Comparison of ENCODE assay signal across 12 cellular contexts in genomic region chr14:71206766-71207371, GRCh38.
A peak's percentile ranks its signal among the peaks of the same experiment; 100 is the strongest.
DNase-seq lines count a peak whose midpoint lies in the region; ATAC-seq and TF ChIP-seq lines count a peak whose summit lies in the region.
"Had no signal": no experiment of that assay in that cellular context is flagged by ENCODE, and none has a peak within 500 bp of the region (broad histone marks: within the 10 kb centered on the region; RNA-seq: fewer than 3 reads in every experiment).

No MANE protein-coding gene starts in this region.

- intact Hi-C loops in natural killer cell (cut with micrococcal nuclease) = no loop called here

- ATAC-seq in natural killer cell treated with Interleukin-12 subunit alpha and Interleukin-12 subunit beta and Interleukin-15 and Interleukin-18, amount 100 ng/mL, for 72 hours = peak in 1 of 2 donors; percentile 27
- ATAC-seq in natural killer cell (no peak), GM19395 (IDR thresholded peaks at IDR 0.05; ENCODE audit: unreplicated experiment) (no peak)
- no peak for ATAC-seq in activated CD4-positive, CD25-positive, alpha-beta regulatory T cell treated with anti-CD3 and anti-CD28 coated beads, Interleukin-2, amount 50 U/mL, for 24 hours

- DNase-seq in natural killer cell treated with Interleukin-12 subunit alpha and Interleukin-12 subunit beta and Interleukin-15 and Interleukin-18, amount 100 ng/mL, for 72 hours (ENCODE audit: low spot score) = peak; percentile 18
- DNase-seq in natural killer cell (no peak), astrocyte of the spinal cord (ENCODE audit: low read depth, low spot score) (peak; percentile 88), hepatic stellate cell (ENCODE audit: low spot score) (peak; percentile 79), germinal center (ENCODE audit: low spot score) (no peak), KBM-7 (no peak)
- DNase-seq: activated CD4-positive, alpha-beta T cell treated with anti-CD3 and anti-CD28 coated beads, Interleukin-2, amount 10 ng/mL, durations not matched to agents 7 days and 5 days; CD4-positive, alpha-beta T cell; glutamatergic neuron; Karpas-422 had no signal

- H3K4me3 ChIP-seq in astrocyte of the spinal cord (ENCODE audit: low read depth, low read length) = no peak overlapping the region

- no peak overlapping the region for H3K27ac Mint-ChIP-seq in natural killer cell treated with Interleukin-12 subunit alpha and Interleukin-12 subunit beta and Interleukin-15 and Interleukin-18, amount 100 ng/mL, for 72 hours
- H3K27ac Mint-ChIP-seq in natural killer cell = no peak overlapping the region
- H3K27ac Mint-ChIP-seq: activated CD4-positive, alpha-beta T cell treated with anti-CD3 and anti-CD28 coated beads, Interleukin-2, amount 10 ng/mL, durations not matched to agents 7 days and 5 days; CD4-positive, alpha-beta T cell had no signal

- in situ Hi-C loops in astrocyte of the spinal cord (cut with HindIII; ENCODE audit: low sequenced_read_pairs) = no loop called here
- in situ Hi-C loops in KBM-7 (cut with MboI; ENCODE audit: low pct_unique_long_range_greater_than_20kb, low sequenced_read_pairs) = no loop called here

- H3K27me3 Mint-ChIP-seq in natural killer cell treated with Interleukin-12 subunit alpha and Interleukin-12 subunit beta and Interleukin-15 and Interleukin-18, amount 100 ng/mL, for 72 hours = peaks cover 12 to 14% of the 10 kb centered on the region in 2 donors
- H3K27me3 Mint-ChIP-seq in natural killer cell (ENCODE audit: low read depth in 2 of 2) = peaks cover 0 to 17% of the 10 kb centered on the region in 2 donors
- H3K27me3 Mint-ChIP-seq: CD4-positive, alpha-beta T cell had no signal

- TF ChIP-seq CTCF in natural killer cell (IDR thresholded peaks at IDR 0.05) (no peak), astrocyte of the spinal cord (IDR thresholded peaks at IDR 0.05; ENCODE audit: low read depth, low read length) (no peak)

- peaks cover 3% of the 10 kb centered on the region for H3K9me3 Mint-ChIP-seq in natural killer cell treated with Interleukin-12 subunit alpha and Interleukin-12 subunit beta and Interleukin-15 and Interleukin-18, amount 100 ng/mL, for 72 hours
- no peaks in the 10 kb centered on the region for H3K9me3 Mint-ChIP-seq in natural killer cell
- H3K9me3 Mint-ChIP-seq: CD4-positive, alpha-beta T cell had no signal

- no peak overlapping the region for H3K4me3 Mint-ChIP-seq in natural killer cell treated with Interleukin-12 subunit alpha and Interleukin-12 subunit beta and Interleukin-15 and Interleukin-18, amount 100 ng/mL, for 72 hours
- no peak overlapping the region for H3K4me3 Mint-ChIP-seq in natural killer cell
- H3K4me3 Mint-ChIP-seq: activated CD4-positive, alpha-beta T cell treated with anti-CD3 and anti-CD28 coated beads, Interleukin-2, amount 10 ng/mL, durations not matched to agents 7 days and 5 days; CD4-positive, alpha-beta T cell had no signal

- no peaks in the 10 kb centered on the region for H3K36me3 Mint-ChIP-seq in natural killer cell treated with Interleukin-12 subunit alpha and Interleukin-12 subunit beta and Interleukin-15 and Interleukin-18, amount 100 ng/mL, for 72 hours
- no peaks in the 10 kb centered on the region for H3K36me3 Mint-ChIP-seq in natural killer cell

- H3K4me1 Mint-ChIP-seq in natural killer cell treated with Interleukin-12 subunit alpha and Interleukin-12 subunit beta and Interleukin-15 and Interleukin-18, amount 100 ng/mL, for 72 hours (ENCODE audit: low read depth in 2 of 2) = peaks cover 0 to 4% of the 10 kb centered on the region in 2 donors
- no peaks in the 10 kb centered on the region for H3K4me1 Mint-ChIP-seq in natural killer cell

Comparison
In these comparisons a context has a peak if more than half of its experiments do, and no peak if none do; other contexts are left out.
1. DNase-seq: peak in natural killer cell treated with Interleukin-12 subunit alpha and Interleukin-12 subunit beta and Interleukin-15 and Interleukin-18, amount 100 ng/mL, for 72 hours (single experiment), astrocyte of the spinal cord (single experiment) and hepatic stellate cell (single experiment); none in natural killer cell (single experiment), germinal center (single experiment) and KBM-7 (single experiment).